Comparison of ENCODE assay signal across 21 cellular contexts in genomic region chr17:29749045-29749825, GRCh38.
A peak's percentile ranks its signal among the peaks of the same experiment; 100 is the strongest.
DNase-seq lines count a peak whose midpoint lies in the region; TF ChIP-seq lines count a peak whose summit lies in the region.
"Had no signal": no experiment of that assay in that cellular context is flagged by ENCODE, and none has a peak within 500 bp of the region (broad histone marks: within the 10 kb centered on the region; RNA-seq: fewer than 3 reads in every experiment).

No MANE protein-coding gene starts in this region.

- dilution Hi-C loops in mammary epithelial cell (cut with HindIII; ENCODE audit: low sequenced_read_pairs) = no loop called here

- CTCF ChIA-PET in mammary epithelial cell (lab: Charles Lee; ENCODE audit: low non-redundant PET) = no interaction called here
- CTCF ChIA-PET in MCF 10A (lab: Yijun Ruan, JAX) = interaction anchor here (0.6 to 1.6 kb wide), 3 partner anchors 42 to 182 kb away, joined by 3 to 4 read pairs (median 3); no protein-coding TSS in a partner anchor
- CTCF ChIA-PET in PC-9 (lab: Charles Lee) = no interaction called here

- H3K36me3 ChIP-seq in mammary epithelial cell (ENCODE audit: insufficient read depth, low read length) (peaks cover 2% of the 10 kb centered on the region), PC-9 (ENCODE audit: low read depth) (0 out of 2 replicates have a peak, but pooled peaks cover 3% of the 10 kb centered on the region), skeletal muscle tissue (ENCODE audit: control insufficient read depth in 3 of 3, insufficient read depth in 3 of 3, low read length in 3 of 3) (peaks cover 0 to 8% (median 7%) of the 10 kb centered on the region in 3 donors)

- no peak overlapping the region for H2AFZ ChIP-seq in mammary epithelial cell (ENCODE audit: low read depth, low read length)
- H2AFZ ChIP-seq in PC-9 = no peak overlapping the region

- peaks cover 8% of the 10 kb centered on the region for H3K36me3 Mint-ChIP-seq in MCF 10A (ENCODE audit: insufficient read depth, unreplicated experiment)
- no peaks in the 10 kb centered on the region for H3K36me3 Mint-ChIP-seq in glutamatergic neuron (ENCODE audit: unreplicated experiment)

- H3K9ac ChIP-seq in mammary epithelial cell (ENCODE audit: insufficient read depth, low read length) (no peak overlapping the region), skeletal muscle tissue (ENCODE audit: low read depth in 1 of 3, low read length in 3 of 3) (no peak overlapping the region)

- H3K79me2 ChIP-seq in mammary epithelial cell (ENCODE audit: insufficient read depth, low read length) (no peaks in the 10 kb centered on the region), PC-9 (ENCODE audit: low read depth) (no peaks in the 10 kb centered on the region; the same call in 1 of the 2 replicates)

- H3K4me3 ChIP-seq in mammary epithelial cell (replicated peaks in 1 of 3; ENCODE audit: insufficient read depth in 1 of 3, low read depth in 2 of 3, low read length in 3 of 3) (no peak overlapping the region), PC-9 (no peak overlapping the region), skeletal muscle tissue (ENCODE audit: low read length in 3 of 3) (no peak overlapping the region)
- H3K4me3 ChIP-seq: coronary artery had no signal

- H3K9me3 ChIP-seq in mammary epithelial cell (replicated peaks; ENCODE audit: insufficient read depth, low read length) (no peaks in the 10 kb centered on the region), PC-9 (ENCODE audit: insufficient read depth, low read depth) (no peaks in the 10 kb centered on the region), skeletal muscle tissue (ENCODE audit: control insufficient read depth in 3 of 3, low read length in 3 of 3) (no peaks in the 10 kb centered on the region)

- WGBS in mammary epithelial cell (ENCODE audit: low coverage, missing lambda C conversion rate) = 87% methylated on average over 4 of the region's 5 CpGs

- H3F3A ChIP-seq in PC-9 (ENCODE audit: insufficient read depth, low read depth) = peaks cover 14% of the 10 kb centered on the region; the same call in 1 of the 2 replicates

- POLR2A ChIA-PET in MCF 10A (lab: Yijun Ruan, JAX) = interaction anchor here (1.0 to 3.0 kb wide), 4 partner anchors 9 to 39 kb away, joined by 3 to 15 read pairs (median 5); no protein-coding TSS in a partner anchor
- POLR2A ChIA-PET in PC-9 (lab: Charles Lee; ENCODE audit: unreplicated experiment) = interaction anchor here (0.6 to 0.7 kb wide), 3 partner anchors 12 to 337 kb away, joined by 3 to 5 read pairs (median 5); no protein-coding TSS in a partner anchor

- H3K27me3 ChIP-seq in mammary epithelial cell (ENCODE audit: insufficient read depth, low read length) (no peaks in the 10 kb centered on the region), PC-9 (ENCODE audit: insufficient read depth, low read depth) (no peaks in the 10 kb centered on the region), skeletal muscle tissue (ENCODE audit: control insufficient read depth in 3 of 3, insufficient read depth in 3 of 3, low read length in 3 of 3) (no peaks in the 10 kb centered on the region)

- H3K4me2 ChIP-seq in mammary epithelial cell (ENCODE audit: insufficient read depth, low read depth, low read length) = no peak overlapping the region
- peak overlapping the region; percentile 34; the same call in 1 of the 2 replicates for H3K4me2 ChIP-seq in PC-9

- H3K9me3 Mint-ChIP-seq in MCF 10A (ENCODE audit: unreplicated experiment) (no peaks in the 10 kb centered on the region), glutamatergic neuron (ENCODE audit: unreplicated experiment) (peaks cover 3% of the 10 kb centered on the region)
- H3K9me3 Mint-ChIP-seq: effector memory CD8-positive, alpha-beta T cell; stimulated activated naive B cell treated with anti-CD40 and anti-IgM and Interleukin-4, amounts not matched to agents 10 μg/mL and 1 μg/mL and 100 μg/mL, for 72 hours had no signal

- H4K20me1 ChIP-seq in mammary epithelial cell (ENCODE audit: insufficient read depth, low read length) = no peaks in the 10 kb centered on the region
- no peaks in the 10 kb centered on the region for H4K20me1 ChIP-seq in PC-9 (ENCODE audit: insufficient read depth)

- BruUV-seq in mammary epithelial cell (replicated peaks; lab: Mats Ljungman, UMichigan) (no TSS peak), MCF 10A (replicated peaks; lab: Mats Ljungman, UMichigan) (no TSS peak), PC-9 (replicated peaks; lab: Mats Ljungman, UMichigan) (no TSS peak)

- in situ Hi-C loops in mammary epithelial cell (cut with MboI; ENCODE audit: low sequenced_read_pairs in 2 of 2) = no loop called here
- in situ Hi-C loops in G401 (cut with HindIII; ENCODE audit: low sequenced_read_pairs) = no loop called here

- H3K27ac ChIP-seq in mammary epithelial cell (ENCODE audit: insufficient read depth, low read depth, low read length) = no peak overlapping the region
- no peak overlapping the region for H3K27ac ChIP-seq in PC-9
- peak overlapping the region; percentile 14 for H3K27ac ChIP-seq in skeletal muscle tissue (ENCODE audit: low read depth, low read length)
- H3K27ac ChIP-seq: C4-2B, coronary artery, RWPE1, WERI-Rb-1 had no signal

- H3K4me1 ChIP-seq in mammary epithelial cell (ENCODE audit: insufficient read depth, low read length) = peaks cover 14% of the 10 kb centered on the region
- H3K4me1 ChIP-seq in PC-9 (replicated peaks; ENCODE audit: insufficient read depth) = peaks cover 32% of the 10 kb centered on the region
- H3K4me1 ChIP-seq in skeletal muscle tissue (ENCODE audit: control insufficient read depth in 3 of 3, insufficient read depth in 3 of 3, low read length in 3 of 3) = peaks cover 17 to 24% (median 19%) of the 10 kb centered on the region in 3 donors

- no peaks in the 10 kb centered on the region for H3K9me2 ChIP-seq in PC-9 (ENCODE audit: insufficient read depth)

- H3K4me3 Mint-ChIP-seq in MCF 10A (ENCODE audit: unreplicated experiment) = no peak overlapping the region
- H3K4me3 Mint-ChIP-seq in glutamatergic neuron (ENCODE audit: unreplicated experiment) = no peak overlapping the region
- H3K4me3 Mint-ChIP-seq: effector memory CD8-positive, alpha-beta T cell; stimulated activated naive B cell treated with anti-CD40 and anti-IgM and Interleukin-4, amounts not matched to agents 10 μg/mL and 1 μg/mL and 100 μg/mL, for 72 hours had no signal

- intact Hi-C loops in mammary epithelial cell (cut with micrococcal nuclease) (no loop called here), MCF 10A (cut with micrococcal nuclease) (no loop called here), PC-9 (cut with micrococcal nuclease; ENCODE audit: unreplicated experiment) (no loop called here)

- H3K27ac Mint-ChIP-seq in MCF 10A (ENCODE audit: low read depth, unreplicated experiment) (no peak overlapping the region), glutamatergic neuron (ENCODE audit: unreplicated experiment) (peak overlapping the region; percentile 89)
- H3K27ac Mint-ChIP-seq: stimulated activated naive B cell treated with anti-CD40 and anti-IgM and Interleukin-4, amounts not matched to agents 10 μg/mL and 1 μg/mL and 100 μg/mL, for 72 hours had no signal

- peaks cover 19% of the 10 kb centered on the region for H3K4me1 Mint-ChIP-seq in MCF 10A (ENCODE audit: insufficient read depth, unreplicated experiment)
- peaks cover 27% of the 10 kb centered on the region for H3K4me1 Mint-ChIP-seq in glutamatergic neuron (ENCODE audit: low read depth, unreplicated experiment)

- peak; percentile 51 for DNase-seq in mammary epithelial cell
- no peak for DNase-seq in MCF 10A (ENCODE audit: unreplicated experiment)
- DNase-seq in PC-9 = peak in 1 of 2 experiments; percentile 49
- DNase-seq in glutamatergic neuron = no peak
- no peak for DNase-seq in NCI-H146 (lab: John Stamatoyannopoulos, UW)
- no peak for DNase-seq in G401 (ENCODE audit: low spot score)
- no peak for DNase-seq in iPS-NIHi7 (ENCODE audit: extremely low spot score)
- DNase-seq: activated CD4-positive, alpha-beta T cell treated with anti-CD3 and anti-CD28 coated beads, Interleukin-2, amount 50 U/mL, for 48 hours; amygdala; effector memory CD8-positive, alpha-beta T cell; NCI-H1092; NCI-H2029; NCI-H226; NCI-H748 treated with DMSO at 0.1 percent for 48 hours; occipital lobe; stimulated activated naive B cell treated with anti-CD40 and anti-IgM and Interleukin-4, amounts not matched to agents 10 μg/mL and 1 μg/mL and 100 μg/mL, for 72 hours; WERI-Rb-1 had no signal

- TF ChIP-seq CTCF in mammary epithelial cell (conservative IDR thresholded peaks at IDR 0.05 in 1 of 2, IDR thresholded peaks at IDR 0.05 in 1 of 2; ENCODE audit: extremely low read depth in 1 of 2, insufficient read depth in 1 of 2, low read depth in 1 of 2, low read length in 2 of 2) (no peak), MCF 10A (IDR thresholded peaks at IDR 0.05; ENCODE audit: unreplicated experiment) (no peak), PC-9 (conservative IDR thresholded peaks at IDR 0.05) (no peak), glutamatergic neuron (IDR thresholded peaks at IDR 0.05; ENCODE audit: partially characterized antibody, unreplicated experiment) (no peak)

- H3K27me3 Mint-ChIP-seq in MCF 10A (ENCODE audit: insufficient read depth, unreplicated experiment) = no peaks in the 10 kb centered on the region
- H3K27me3 Mint-ChIP-seq in glutamatergic neuron (ENCODE audit: unreplicated experiment) = peaks cover 3% of the 10 kb centered on the region
- H3K27me3 Mint-ChIP-seq: effector memory CD8-positive, alpha-beta T cell; stimulated activated naive B cell treated with anti-CD40 and anti-IgM and Interleukin-4, amounts not matched to agents 10 μg/mL and 1 μg/mL and 100 μg/mL, for 72 hours had no signal
